ENCODE assay signal across 25 cellular contexts in the genomic region with DNA sequence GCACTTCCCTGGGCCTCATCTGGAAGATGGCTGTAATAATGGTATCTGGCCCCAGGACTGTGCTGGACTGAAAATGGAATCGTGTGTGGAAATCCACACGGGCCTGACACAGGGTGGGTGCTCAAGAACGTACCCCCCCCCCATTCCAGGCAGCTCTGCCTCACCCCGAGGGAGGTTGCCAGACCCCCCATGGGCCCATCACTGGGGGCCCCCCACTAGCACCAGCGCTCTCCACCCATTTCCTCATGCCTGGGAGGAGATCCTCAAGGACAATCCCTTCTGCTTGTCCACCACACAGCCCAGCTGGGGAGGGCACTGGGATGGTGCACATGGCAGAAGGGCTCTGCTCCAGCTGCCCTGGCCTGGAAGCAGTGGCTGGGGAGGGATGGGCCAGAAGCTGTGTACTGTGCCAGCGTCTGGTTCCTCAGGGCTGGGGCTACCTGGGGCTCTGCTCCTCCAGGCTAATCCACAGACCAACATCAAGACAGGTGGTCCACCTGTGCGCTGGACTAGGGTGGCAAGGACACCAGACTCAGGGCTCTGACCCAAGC. TPM values are rescaled to one million over a fixed set of nuclear protein-coding genes. Genes with fewer than 3 reads are reported as not detected.
DNase-seq lines count a peak whose midpoint lies in the region; ATAC-seq, FAIRE-seq and TF ChIP-seq lines count a peak whose summit lies in the region.
"Had no signal": no experiment of that assay in that cellular context is flagged by ENCODE, and none has a peak within 500 bp of the region (broad histone marks: within the 10 kb centered on the region; RNA-seq: fewer than 3 reads in every experiment).

No MANE protein-coding gene starts in this region.

- DNase-seq in DMS 273 (lab: John Stamatoyannopoulos, UW; ENCODE audit: unreplicated experiment) (peak; percentile 53), DMS 273 treated with DMSO at 0.1 percent for 48 hours (lab: John Stamatoyannopoulos, UW) (no peak), H1 (ENCODE audit: low read depth in 1 of 2, low spot score in 2 of 2) (no peak), right atrium auricular region (ENCODE audit: low spot score) (no peak), head of caudate nucleus (no peak), body of pancreas (no peak)
- DNase-seq in central memory CD4-positive, alpha-beta T cell = no peak
- DNase-seq: BE2C; CD4-positive, CD25-positive, alpha-beta regulatory T cell; DMS53; IMR-90; KG1; MG63; NCI-H1417; NCI-H1694 treated with DMSO at 0.1 percent for 48 hours; NCI-H2081; NCI-H2227 treated with DMSO at 0.1 percent for 48 hours; NCI-H510A; NCI-H69; SIG-M5; SK-N-SH had no signal

- no peak overlapping the region for H3K4ac ChIP-seq in H1 (replicated peaks; ENCODE audit: insufficient read length, low read depth, low read length)

- H4K91ac ChIP-seq in H1 (replicated peaks; ENCODE audit: insufficient read length, low read length) = no peak overlapping the region

- no peak for FAIRE-seq in H1 (lab: Jason Lieb, UNC)
- FAIRE-seq: GM18507, H54 had no signal

- no peak overlapping the region for H3K23ac ChIP-seq in H1 (ENCODE audit: insufficient read length)

- CTCF ChIA-PET in H1 (lab: Charles Lee; ENCODE audit: partially characterized antibody) = interaction anchor here (1.1 to 1.8 kb wide), 3 partner anchors 18 to 265 kb away, joined by 3 to 4 read pairs (median 3); no protein-coding TSS in a partner anchor

- no peak overlapping the region for H3K9ac ChIP-seq in H1 (replicated peaks in 1 of 4; ENCODE audit: extremely low read depth in 1 of 4, low read depth in 3 of 4, low read length in 3 of 4)
- H3K9ac ChIP-seq: SK-N-SH had no signal

- H3K4me3 ChIP-seq in H1 (ENCODE audit: extremely low read depth in 1 of 4, insufficient read depth in 2 of 4, low read depth in 3 of 4, low read length in 4 of 4) (no peak overlapping the region), right atrium auricular region (no peak overlapping the region), body of pancreas (no peak overlapping the region)
- H3K4me3 ChIP-seq: MG63 had no signal

- TF ChIP-seq EP300 in H1 (IDR thresholded peaks at IDR 0.05; ENCODE audit: borderline replicate concordance in 1 of 2, low read depth in 2 of 2, low read length in 2 of 2) = no peak

- no peak overlapping the region for H2BK5ac ChIP-seq in H1 (ENCODE audit: low read depth, low read length)

- H2BK15ac ChIP-seq in H1 (ENCODE audit: low read length) = no peak overlapping the region

- no peak overlapping the region for H3K14ac ChIP-seq in H1 (ENCODE audit: insufficient read length)

- no peak overlapping the region for H3K4me2 ChIP-seq in H1 (ENCODE audit: insufficient read depth in 1 of 2, low read depth in 2 of 2, low read length in 2 of 2)
- H3K4me2 ChIP-seq: SK-N-SH had no signal

- H3K27me3 ChIP-seq in H1 (replicated peaks in 1 of 4; ENCODE audit: control insufficient read depth in 3 of 4, extremely low read depth in 1 of 4, insufficient read depth in 3 of 4, low read length in 3 of 4) (peaks cover 0 to 17% (median 10%) of the 10 kb centered on the region in 4 experiments; a peak in 5 of 7 replicates), right atrium auricular region (no peaks in the 10 kb centered on the region), body of pancreas (no peaks in the 10 kb centered on the region)
- H3K27me3 ChIP-seq: BE2C, MG63 had no signal

- H3K27ac ChIP-seq in H1 (ENCODE audit: low read depth, low read length) (no peak overlapping the region), right atrium auricular region (peak overlapping the region; percentile 64 to 71), body of pancreas (no peak overlapping the region)
- H3K27ac ChIP-seq: 22Rv1, RWPE1 had no signal

- ATAC-seq in body of pancreas = no peak

- H3K9me3 ChIP-seq in H1 (ENCODE audit: insufficient read depth in 2 of 2, low read depth in 1 of 2, low read length in 1 of 2) = no peaks in the 10 kb centered on the region
- H3K9me3 ChIP-seq in right atrium auricular region = no peaks in the 10 kb centered on the region
- H3K9me3 ChIP-seq in body of pancreas = no peaks in the 10 kb centered on the region
- H3K9me3 ChIP-seq: BE2C, MG63, SK-N-SH had no signal

- H3K56ac ChIP-seq in H1 (replicated peaks; ENCODE audit: insufficient read length, low read depth, low read length) = no peak overlapping the region

- H3K79me1 ChIP-seq in H1 (ENCODE audit: low read depth, low read length) = no peaks in the 10 kb centered on the region

- no peak for TF ChIP-seq RAD21 in H1 (IDR thresholded peaks at IDR 0.05 in 1 of 2, conservative IDR thresholded peaks at IDR 0.05 in 1 of 2; ENCODE audit: low read depth in 2 of 2, low read length in 2 of 2)

- H3K79me2 ChIP-seq in H1 (ENCODE audit: control insufficient read depth in 1 of 2, insufficient read depth in 2 of 2, low read length in 2 of 2) = no peaks in the 10 kb centered on the region

- no peak overlapping the region for H2BK20ac ChIP-seq in H1 (ENCODE audit: low read length)

- no peak overlapping the region for H2BK120ac ChIP-seq in H1 (replicated peaks; ENCODE audit: low read depth, low read length)

- no peak overlapping the region for H2AFZ ChIP-seq in H1 (ENCODE audit: low read length)

- intact Hi-C loops in head of caudate nucleus (cut with DNase I) (no loop called here), body of pancreas (cut with DNase I) (no loop called here)

- H3K36me3 ChIP-seq in H1 (ENCODE audit: control insufficient read depth in 2 of 4, insufficient read depth in 4 of 4, low read length in 3 of 4) (no peaks in the 10 kb centered on the region), right atrium auricular region (no peaks in the 10 kb centered on the region), body of pancreas (replicated peaks in 1 of 2; ENCODE audit: insufficient read depth in 1 of 2, low read depth in 2 of 2) (no peaks in the 10 kb centered on the region)
- H3K36me3 ChIP-seq: BE2C, MG63 had no signal

- H3K4me1 ChIP-seq in H1 (replicated peaks in 1 of 4; ENCODE audit: control insufficient read depth in 3 of 4, insufficient read depth in 4 of 4, low read length in 3 of 4) (no peaks in the 10 kb centered on the region), right atrium auricular region (peaks cover 0 to 37% of the 10 kb centered on the region in 2 donors), body of pancreas (no peaks in the 10 kb centered on the region)

- H3K18ac ChIP-seq in H1 (ENCODE audit: extremely low read depth, low read length) = no peak overlapping the region

- TF ChIP-seq CTCF in H1 (IDR thresholded peaks at IDR 0.05; ENCODE audit: control extremely low read depth in 1 of 3, insufficient read depth in 1 of 3, low read depth in 1 of 3, low read length in 3 of 3) (no peak), right atrium auricular region (IDR thresholded peaks at IDR 0.05) (no peak), body of pancreas (IDR thresholded peaks at IDR 0.05) (no peak)

- TF ChIP-seq POLR2A in H1 (IDR thresholded peaks at IDR 0.05; ENCODE audit: control extremely low read depth in 1 of 2, low read depth in 2 of 2, low read length in 2 of 2) (no peak), body of pancreas (IDR thresholded peaks at IDR 0.05) (no peak)

- POLR2A ChIA-PET in H1 (lab: Charles Lee; ENCODE audit: partially characterized antibody) = no interaction called here

- no peak overlapping the region for H4K5ac ChIP-seq in H1 (ENCODE audit: insufficient read length, low read depth, low read length)

- no peak overlapping the region for H2AK5ac ChIP-seq in H1 (ENCODE audit: low read depth, low read length)

- no peaks in the 10 kb centered on the region for H4K20me1 ChIP-seq in H1 (replicated peaks in 1 of 2; ENCODE audit: control insufficient read depth in 1 of 2, insufficient read depth in 2 of 2, low read length in 2 of 2)

- H4K8ac ChIP-seq in H1 (ENCODE audit: extremely low read depth, insufficient read depth, low read length) = peak overlapping the region; percentile 16

- H2BK12ac ChIP-seq in H1 (ENCODE audit: low read depth, low read length) = no peak overlapping the region

- no peaks in the 10 kb centered on the region for H3K23me2 ChIP-seq in H1 (ENCODE audit: low read depth, low read length)

- 86% methylated on average over 7 of the region's 7 CpGs; no CpG with 5 or more reads in 1 of the 2 experiments for WGBS in H1 (ENCODE audit: extremely low coverage in 1 of 2, insufficient coverage in 1 of 2, insufficient read length in 1 of 2, insufficient replicate concordance in 2 of 2, low coverage in 1 of 2, low lambda C conversion rate in 2 of 2, missing lambda C conversion rate in 1 of 2), 2 experiments
- WGBS in body of pancreas, 2 donors = 73 to 83% methylated on average over 1 to 7 of the region's 7 CpGs

TF ChIP-seq in H1, 55 proteins besides CTCF, POLR2A, EP300 and RAD21 (continues in another document):
- TF ChIP-seq NANOG (IDR thresholded peaks at IDR 0.05; ENCODE audit: insufficient read depth, low read depth, low read length, poor library complexity, severe bottlenecking) (no peak), CEBPB (IDR thresholded peaks at IDR 0.05; ENCODE audit: low read depth, low read length) (no peak), MAX (IDR thresholded peaks at IDR 0.05) (no peak), CBX5 (IDR thresholded peaks at IDR 0.05; ENCODE audit: low read depth, low read length) (no peak), NRF1 (IDR thresholded peaks at IDR 0.05; ENCODE audit: low read depth, low read length) (no peak), HDAC2 (IDR thresholded peaks at IDR 0.05; ENCODE audit: borderline replicate concordance in 1 of 2, low read depth in 2 of 2, low read length in 2 of 2) (no peak), SUZ12 (IDR thresholded peaks at IDR 0.05; ENCODE audit: low read length) (no peak), CREB1 (IDR thresholded peaks at IDR 0.05) (no peak), BRCA1 (IDR thresholded peaks at IDR 0.05; ENCODE audit: low read depth, low read length) (no peak), SIX5 (IDR thresholded peaks at IDR 0.05; ENCODE audit: low read depth, low read length) (no peak), YY1 (IDR thresholded peaks at IDR 0.05; ENCODE audit: low read depth, low read length) (no peak), POLR2AphosphoS5 (IDR thresholded peaks at IDR 0.05; ENCODE audit: low read depth, low read length) (no peak)

RNA-seq across cellular contexts. Expression of gene CAMK2B, which starts 55.4 kb away (rescaled TPM):
- total RNA-seq in H1 (2021; fragmentation: NEBNext Ultra II Directional; extraction: Animal tissue kit (Norgen Biotek cat#: 25700)) = 0.15 and 0.17 TPM in 2 replicates
- 0.05 and 0.14 TPM in 2 replicates for polyA plus RNA-seq in H1 (2011; rRNA removed)
- polyA plus RNA-seq in H1 (2011; cell fraction: cytosol; rRNA removed) = 0.39 TPM
- 0.23 TPM for polyA plus RNA-seq in H1 (2011; cell fraction: nucleus; rRNA removed)
- 0.04 to 0.09 TPM (median 0.09 TPM) in 3 of 4 replicates, not detected in the other for polyA plus RNA-seq in H1 (2012, experiment 1 of 2)
- polyA plus RNA-seq in H1 (2012, experiment 2 of 2) = not detected
- polyA plus RNA-seq in H1 (2013, experiment 1 of 2) = 0.02 TPM
- 0.02 TPM for polyA plus RNA-seq in H1 (2013, experiment 2 of 2)
- not detected in 2 replicates for polyA minus RNA-seq in H1 (2011; rRNA and poly(A)+ RNA removed)
- polyA minus RNA-seq in H1 (2011; cell fraction: cytosol; rRNA and poly(A)+ RNA removed) = not detected
- polyA minus RNA-seq in H1 (2011; cell fraction: nucleus; rRNA and poly(A)+ RNA removed) = not detected
- total RNA-seq in right atrium auricular region (10 to 100 TPM; 79.9 to 84.7 TPM), body of pancreas (1 to 10 TPM in 1 of 2 donors, under 1 TPM in 1; 0.52 to 7.6 TPM)
- total RNA-seq: CD4-positive, CD25-positive, alpha-beta regulatory T cell had no signal
- polyA plus RNA-seq: CD4-positive, CD25-positive, alpha-beta regulatory T cell had no signal

Comparison
In these comparisons a context has a peak if more than half of its experiments do, and no peak if none do; other contexts are left out.
1. H3K27ac ChIP-seq: peak in right atrium auricular region (2 of 2); none in H1 (single experiment) and body of pancreas (0 of 4).
2. RNA of gene CAMK2B, which starts 55.4 kb away (total RNA-seq): 79.9 to 84.7 TPM in right atrium auricular region; 0.52 to 7.6 TPM in body of pancreas and 0.15 to 0.17 TPM in H1; every median in the first group is over 4 times any median in the second.